Comparison of ENCODE assay signal across 14 cellular contexts in genomic region chr1:23202263-23202749, GRCh38. TPM values are rescaled to one million over a fixed set of nuclear protein-coding genes. Genes with fewer than 3 reads are reported as not detected.
DNase-seq lines count a peak whose midpoint lies in the region; ATAC-seq, FAIRE-seq and TF ChIP-seq lines count a peak whose summit lies in the region.
"Had no signal": no experiment of that assay in that cellular context is flagged by ENCODE, and none has a peak within 500 bp of the region (broad histone marks: within the 10 kb centered on the region; RNA-seq: fewer than 3 reads in every experiment).

No MANE protein-coding gene starts in this region.

- no peak overlapping the region for H3K27ac ChIP-seq in osteoblast (ENCODE audit: low read depth, low read length)

- H3K36me3 ChIP-seq in bronchial epithelial cell (ENCODE audit: control insufficient read depth, insufficient read depth, low read length) (no peaks in the 10 kb centered on the region), osteoblast (ENCODE audit: insufficient read depth, low read length) (no peaks in the 10 kb centered on the region)

- ATAC-seq in HG03520 (IDR thresholded peaks at IDR 0.05; ENCODE audit: unreplicated experiment) (no peak), left lobe of liver (no peak)

- TF ChIP-seq CTCF in bronchial epithelial cell (IDR thresholded peaks at IDR 0.05; ENCODE audit: insufficient read depth, low read length, severe bottlenecking) (no peak), osteoblast (IDR thresholded peaks at IDR 0.05; ENCODE audit: extremely low read depth, low read depth, low read length) (no peak)

- H3K4me2 ChIP-seq in osteoblast (ENCODE audit: insufficient read depth, low read length) = no peak overlapping the region

- no peak overlapping the region for H2AFZ ChIP-seq in osteoblast (ENCODE audit: low read length)

- DNase-seq in Daoy (ENCODE audit: low read depth) = peak; percentile 61
- DNase-seq in NCI-H2107 (lab: John Stamatoyannopoulos, UW) = peak; percentile 29
- DNase-seq in bronchial epithelial cell (ENCODE audit: low read depth) = peak; percentile 60
- peak; percentile 87 for DNase-seq in osteoblast (ENCODE audit: insufficient read length, low spot score, missing footprints)
- DNase-seq in MV-4-11 (lab: John Stamatoyannopoulos, UW) = no peak
- DNase-seq in left lobe of liver (ENCODE audit: low spot score) = no peak
- no peak for DNase-seq in activated T-cell treated with anti-CD3 and anti-CD28 coated beads, Interleukin-2, amount 50 U/mL, for 48 hours
- DNase-seq: activated CD8-positive, alpha-beta memory T cell treated with anti-CD3 and anti-CD28 coated beads for 24 hours; activated naive CD4-positive, alpha-beta T cell treated with anti-CD3 and anti-CD28 coated beads, Interleukin-2, amount 50 U/mL, for 16 hours; CD4-positive, alpha-beta memory T cell; cortex of kidney; kidney; SHP77 had no signal

- no peaks in the 10 kb centered on the region for H3K79me2 ChIP-seq in osteoblast (ENCODE audit: insufficient read depth, low read length)

- H4K20me1 ChIP-seq in osteoblast (ENCODE audit: insufficient read depth, low read length) = no peaks in the 10 kb centered on the region

- FAIRE-seq in bronchial epithelial cell (lab: Jason Lieb, UNC) = no peak
- FAIRE-seq: kidney had no signal

- H3K9me3 ChIP-seq in osteoblast (ENCODE audit: low read depth, low read length) = no peaks in the 10 kb centered on the region

- H3K4me1 ChIP-seq in osteoblast (ENCODE audit: insufficient read depth, low read length) = peaks cover 25% of the 10 kb centered on the region

- no peak overlapping the region for H3K4me3 ChIP-seq in bronchial epithelial cell (ENCODE audit: low read depth, low read length)
- H3K4me3 ChIP-seq in osteoblast (ENCODE audit: insufficient read depth, low read length) = no peak overlapping the region

- H3K27me3 ChIP-seq in bronchial epithelial cell (ENCODE audit: control insufficient read depth, insufficient read depth, low read length) = no peaks in the 10 kb centered on the region
- H3K27me3 ChIP-seq in osteoblast (ENCODE audit: insufficient read depth, low read length) = no peaks in the 10 kb centered on the region

RNA-seq across cellular contexts. Expression of gene HTR1D, which starts 15.0 kb away (rescaled TPM):
- total RNA-seq in Daoy (2014; rRNA removed; shearing (Covaris generic)) = 3.1 and 5.0 TPM in 2 replicates
- total RNA-seq in bronchial epithelial cell (under 0.01 and 0.26 TPM in 2 replicates), osteoblast (under 0.01 TPM in 1 of 2 replicates, not detected in the other), left lobe of liver (not detected)
- total RNA-seq: CD4-positive, alpha-beta memory T cell had no signal

RNA-seq across cellular contexts. Expression of gene LUZP1, which starts 33.6 kb away (rescaled TPM):
- total RNA-seq in Daoy (2014; rRNA removed; shearing (Covaris generic)) = 24.3 and 30.2 TPM in 2 replicates
- total RNA-seq in bronchial epithelial cell (17.6 and 19.6 TPM in 2 replicates), osteoblast (29.5 and 30.0 TPM in 2 replicates), left lobe of liver (5.6 TPM)

Comparison
In these comparisons a context has a peak if more than half of its experiments do, and no peak if none do; other contexts are left out.
1. DNase-seq: peak in Daoy (single experiment), NCI-H2107 (single experiment), bronchial epithelial cell (single experiment) and osteoblast (single experiment); none in MV-4-11 (single experiment), left lobe of liver (single experiment) and activated T-cell treated with anti-CD3 and anti-CD28 coated beads, Interleukin-2, amount 50 U/mL, for 48 hours (0 of 2).